19 cellular contexts compared by ENCODE assay signal in the genomic region with DNA sequence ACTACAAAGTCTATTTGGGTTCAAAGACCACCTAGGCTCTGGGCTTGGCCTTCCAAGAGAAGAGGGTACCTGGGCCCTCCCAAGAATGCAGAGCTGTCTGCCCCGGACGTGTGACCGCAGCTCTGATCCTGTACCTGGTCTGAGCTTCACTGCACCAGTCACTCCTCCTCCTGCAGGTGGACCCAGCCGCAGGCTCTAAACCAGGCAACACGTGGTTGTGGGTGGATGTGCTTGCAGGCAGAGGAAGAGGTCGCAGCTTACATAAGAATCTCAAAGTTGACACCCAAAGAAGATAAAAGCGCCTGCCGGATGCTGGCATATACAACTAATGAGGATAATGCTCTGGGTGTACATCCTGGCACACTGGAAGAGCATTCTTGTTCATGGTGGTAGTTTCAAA.
"Had no signal": no experiment of that assay in that cellular context is flagged by ENCODE, and none has a peak within 500 bp of the region (broad histone marks: within the 10 kb centered on the region; RNA-seq: fewer than 3 reads in every experiment).

No MANE protein-coding gene starts in this region.

- H3K4me3 ChIP-seq: adrenal gland, pancreas, tibial artery, uterus had no signal

- ATAC-seq: activated T-helper 17 cell treated with anti-CD3 and anti-CD28 coated beads, Interleukin-2, amount 50 U/mL, for 72 hours; pancreas; stimulated activated memory B cell treated with anti-CD40 and anti-IgM and Interleukin-4, amounts not matched to agents 10 μg/mL and 1 μg/mL and 100 μg/mL, for 72 hours; T-helper 17 cell had no signal

- H3K27me3 ChIP-seq: pancreas, tibial artery, uterus had no signal

- H3K27me3 Mint-ChIP-seq: stimulated activated memory B cell treated with anti-CD40 and anti-IgM and Interleukin-4, amounts not matched to agents 10 μg/mL and 1 μg/mL and 100 μg/mL, for 72 hours had no signal

- H3K4me3 Mint-ChIP-seq: activated T-helper 17 cell treated with anti-CD3 and anti-CD28 coated beads, Interleukin-2, amount 50 U/mL, for 72 hours; neural crest cell; stimulated activated memory B cell treated with anti-CD40 and anti-IgM and Interleukin-4, amounts not matched to agents 10 μg/mL and 1 μg/mL and 100 μg/mL, for 72 hours; T-helper 17 cell had no signal

- H3K36me3 Mint-ChIP-seq: stimulated activated memory B cell treated with anti-CD40 and anti-IgM and Interleukin-4, amounts not matched to agents 10 μg/mL and 1 μg/mL and 100 μg/mL, for 72 hours had no signal

- H3K27ac ChIP-seq: adrenal gland, pancreas, tibial artery, uterus, WERI-Rb-1 had no signal

- DNase-seq: activated CD4-positive, alpha-beta T cell treated with anti-CD3 and anti-CD28 coated beads for 48 hours; activated naive CD4-positive, alpha-beta T cell treated with anti-CD3 and anti-CD28 coated beads, Interleukin-2, amount 50 U/mL, for 16 hours; adrenal gland; caudate nucleus; cortex of kidney; effector CD8-positive, alpha-beta T cell; foreskin melanocyte; kidney glomerular epithelial cell; mesendoderm; pancreas; stimulated activated CD4-positive, alpha-beta T cell treated with anti-CD3 and anti-CD28 coated beads, Interleukin-12 subunit alpha, Interleukin-12 subunit beta, amount 100 ng/mL, for 4 hours; stimulated activated CD4-positive, alpha-beta T cell treated with anti-CD3 and anti-CD28 coated beads, Interleukin-2, amount 100 ng/mL, for 24 hours; T-helper 17 cell; tibial artery; uterus; WERI-Rb-1 had no signal

- H3K9me3 Mint-ChIP-seq: activated T-helper 17 cell treated with anti-CD3 and anti-CD28 coated beads, Interleukin-2, amount 50 U/mL, for 72 hours; neural crest cell; stimulated activated memory B cell treated with anti-CD40 and anti-IgM and Interleukin-4, amounts not matched to agents 10 μg/mL and 1 μg/mL and 100 μg/mL, for 72 hours had no signal

- H3K27ac Mint-ChIP-seq: activated T-helper 17 cell treated with anti-CD3 and anti-CD28 coated beads, Interleukin-2, amount 50 U/mL, for 72 hours; stimulated activated memory B cell treated with anti-CD40 and anti-IgM and Interleukin-4, amounts not matched to agents 10 μg/mL and 1 μg/mL and 100 μg/mL, for 72 hours; T-helper 17 cell had no signal

- H3K4me1 ChIP-seq: adrenal gland, pancreas had no signal

- H3K36me3 ChIP-seq: adrenal gland, pancreas, tibial artery, uterus, WERI-Rb-1 had no signal

- H3K9me3 ChIP-seq: adrenal gland, pancreas, tibial artery, uterus had no signal
